8 cellular contexts compared by ENCODE assay signal in genomic region chr19:36113895-36114762, GRCh38. TPM values are rescaled to one million over a fixed set of nuclear protein-coding genes. Genes with fewer than 3 reads are reported as not detected.
DNase-seq lines count a peak whose midpoint lies in the region; ATAC-seq lines count a peak whose summit lies in the region.

No MANE protein-coding gene starts in this region.

- no peaks in the 10 kb centered on the region for H3K27me3 ChIP-seq in effector memory CD4-positive, alpha-beta T cell (replicated peaks; ENCODE audit: control insufficient read depth, insufficient read depth, low read length, poor library complexity, severe bottlenecking)
- H3K27me3 ChIP-seq in muscle layer of colon (ENCODE audit: control insufficient read depth in 1 of 2, insufficient read depth in 2 of 2, low read length in 2 of 2): no peaks in the 10 kb centered on the region

- H3K27ac Mint-ChIP-seq in T-helper 1 cell treated with Interleukin-12 subunit alpha and Interleukin-12 subunit beta and Interleukin-4 antibody, amounts not matched to agents 30 μg/mL and 1 μg/mL, for 36 hours: peak overlapping the region; percentile 99

- peaks cover 10% of the 10 kb centered on the region for H3K4me1 ChIP-seq in ES-I3 (ENCODE audit: insufficient read depth, low read length)
- H3K4me1 ChIP-seq in effector memory CD4-positive, alpha-beta T cell (ENCODE audit: control insufficient read depth, insufficient read depth, low read length, poor library complexity, severe bottlenecking): peaks cover 20% of the 10 kb centered on the region
- peaks cover 20% of the 10 kb centered on the region for H3K4me1 ChIP-seq in muscle layer of colon (ENCODE audit: insufficient read depth, low read length)

- DNase-seq in effector memory CD4-positive, alpha-beta T cell: peak in 1 of 3 donors; percentile 8
- DNase-seq in ureter (ENCODE audit: low spot score) (peak; percentile 66), DMS153 (lab: John Stamatoyannopoulos, UW) (no peak)

- H3K9me3 ChIP-seq in ES-I3 (ENCODE audit: control insufficient read depth, insufficient read depth, low read length) (no peaks in the 10 kb centered on the region), muscle layer of colon (ENCODE audit: low read length) (no peaks in the 10 kb centered on the region)
- no peaks in the 10 kb centered on the region for H3K9me3 ChIP-seq in effector memory CD4-positive, alpha-beta T cell (ENCODE audit: control insufficient read depth, low read length)

- ATAC-seq in HG02973 (IDR thresholded peaks at IDR 0.05; ENCODE audit: unreplicated experiment) (peak; percentile 0), GM18909 (IDR thresholded peaks at IDR 0.05; ENCODE audit: poor library complexity, unreplicated experiment) (no peak)

- H3K4me3 ChIP-seq in effector memory CD4-positive, alpha-beta T cell (ENCODE audit: insufficient read depth, low read depth, low read length, poor library complexity, severe bottlenecking): peak overlapping the region; percentile 80
- peak overlapping the region; percentile 70 to 98 for H3K4me3 ChIP-seq in muscle layer of colon (ENCODE audit: low read depth in 1 of 2, low read length in 2 of 2)

- H3K36me3 Mint-ChIP-seq in T-helper 1 cell treated with Interleukin-12 subunit alpha and Interleukin-12 subunit beta and Interleukin-4 antibody, amounts not matched to agents 30 μg/mL and 1 μg/mL, for 36 hours (ENCODE audit: low read depth): peaks cover 28% of the 10 kb centered on the region

- peak overlapping the region; percentile 82 for H3K27ac ChIP-seq in effector memory CD4-positive, alpha-beta T cell (ENCODE audit: insufficient read depth, low read length, poor library complexity, severe bottlenecking)
- peak overlapping the region; percentile 82 for H3K27ac ChIP-seq in muscle layer of colon (ENCODE audit: low read depth, low read length)

- H3K4me1 Mint-ChIP-seq in T-helper 1 cell treated with Interleukin-12 subunit alpha and Interleukin-12 subunit beta and Interleukin-4 antibody, amounts not matched to agents 30 μg/mL and 1 μg/mL, for 36 hours (ENCODE audit: low read depth): peaks cover 29% of the 10 kb centered on the region

- H3K9me3 Mint-ChIP-seq in T-helper 1 cell treated with Interleukin-12 subunit alpha and Interleukin-12 subunit beta and Interleukin-4 antibody, amounts not matched to agents 30 μg/mL and 1 μg/mL, for 36 hours: no peaks in the 10 kb centered on the region

- H3K27me3 Mint-ChIP-seq in T-helper 1 cell treated with Interleukin-12 subunit alpha and Interleukin-12 subunit beta and Interleukin-4 antibody, amounts not matched to agents 30 μg/mL and 1 μg/mL, for 36 hours (ENCODE audit: low read depth): peaks cover 5% of the 10 kb centered on the region

- H3K9ac ChIP-seq in ES-I3 (ENCODE audit: low read depth, low read length): peak overlapping the region; percentile 90
- H3K9ac ChIP-seq in muscle layer of colon (ENCODE audit: low read length): peak overlapping the region; percentile 79

- H3K36me3 ChIP-seq in ES-I3 (ENCODE audit: insufficient read depth, low read length): peaks cover 6% of the 10 kb centered on the region
- H3K36me3 ChIP-seq in effector memory CD4-positive, alpha-beta T cell (ENCODE audit: control insufficient read depth, insufficient read depth, low read length): peaks cover 37% of the 10 kb centered on the region
- peaks cover 19% of the 10 kb centered on the region for H3K36me3 ChIP-seq in muscle layer of colon (ENCODE audit: insufficient read depth, low read length)

- H3K4me3 Mint-ChIP-seq in T-helper 1 cell treated with Interleukin-12 subunit alpha and Interleukin-12 subunit beta and Interleukin-4 antibody, amounts not matched to agents 30 μg/mL and 1 μg/mL, for 36 hours: peak overlapping the region; percentile 99

RNA-seq across cellular contexts. Expression of gene POLR2I, which starts 0.5 kb away (rescaled TPM):
- 49.6 TPM for total RNA-seq in ureter

RNA-seq across cellular contexts. Expression of gene TBCB, which starts 1.1 kb away (rescaled TPM):
- 117 TPM for total RNA-seq in ureter

RNA-seq across cellular contexts. Expression of gene OVOL3, which starts 3.2 kb away (rescaled TPM):
- total RNA-seq in ureter: not detected

RNA-seq across cellular contexts. Expression of gene CAPNS1, which starts 25.7 kb away (rescaled TPM):
- total RNA-seq in ureter: 649 TPM

RNA-seq across cellular contexts. Expression of gene COX7A1, which starts 38.1 kb away (rescaled TPM):
- total RNA-seq in ureter: 66.7 TPM
